In genomic region chr7:55951637-55952351, GRCh38 we compare ENCODE assay signal across 7 cellular contexts. TPM values are rescaled to one million over a fixed set of nuclear protein-coding genes. Genes with fewer than 3 reads are reported as not detected.
DNase-seq lines count a peak whose midpoint lies in the region; ATAC-seq, FAIRE-seq and TF ChIP-seq lines count a peak whose summit lies in the region.

TSS of gene MRPS17 (plus strand) at chr7:55951877. CDS start at chr7:55953196, 1,319 bp downstream.

- peak within 1 kb of the TSS; percentile 79 for H3K27ac Mint-ChIP-seq in astrocyte (ENCODE audit: unreplicated experiment)

- H3K4me1 ChIP-seq in astrocyte (ENCODE audit: insufficient read depth, low read length) (no peaks in the 10 kb centered on the region), rectal smooth muscle tissue (ENCODE audit: control insufficient read depth, insufficient read depth, low read length) (no peaks in the 10 kb centered on the region)

- no peaks in the 10 kb centered on the region for H4K20me1 ChIP-seq in astrocyte (ENCODE audit: insufficient read depth, low read length)

- no peaks in the 10 kb centered on the region for H3K9me3 Mint-ChIP-seq in astrocyte (ENCODE audit: unreplicated experiment)

- H3K79me2 ChIP-seq in astrocyte (ENCODE audit: insufficient read depth, low read length) = peaks cover 21% of the 10 kb centered on the region

- no peak for TF ChIP-seq CTCF in astrocyte (IDR thresholded peaks at IDR 0.05; ENCODE audit: insufficient read depth, low read depth, low read length)

- no peaks in the 10 kb centered on the region for H3K27me3 Mint-ChIP-seq in astrocyte (ENCODE audit: low read depth, unreplicated experiment)

- peak within 1 kb of the TSS; percentile 93 for H3K4me3 Mint-ChIP-seq in astrocyte (ENCODE audit: unreplicated experiment)

- peaks cover 9% of the 10 kb centered on the region for H3K36me3 Mint-ChIP-seq in astrocyte (ENCODE audit: low read depth, unreplicated experiment)

- peak within 1 kb of the TSS; percentile 89 for H3K4me3 ChIP-seq in astrocyte (ENCODE audit: insufficient read depth, low read depth, low read length)
- peak within 1 kb of the TSS; percentile 94 for H3K4me3 ChIP-seq in rectal smooth muscle tissue (ENCODE audit: low read length)

- H3K9me3 ChIP-seq in astrocyte (ENCODE audit: insufficient read depth, low read depth, low read length) = no peaks in the 10 kb centered on the region

- H3K36me3 ChIP-seq in astrocyte (ENCODE audit: insufficient read depth, low read length) (peaks cover 7% of the 10 kb centered on the region), rectal smooth muscle tissue (ENCODE audit: control insufficient read depth, insufficient read depth, low read length) (peaks cover 7% of the 10 kb centered on the region)

- H3K27me3 ChIP-seq in astrocyte (ENCODE audit: insufficient read depth, low read length) (no peaks in the 10 kb centered on the region), rectal smooth muscle tissue (ENCODE audit: control insufficient read depth, insufficient read depth, low read length) (no peaks in the 10 kb centered on the region)

- peak within 1 kb of the TSS; percentile 39 for H3K27ac ChIP-seq in astrocyte (ENCODE audit: low read depth, low read length)
- peak within 1 kb of the TSS; percentile 83 for H3K27ac ChIP-seq in rectal smooth muscle tissue (ENCODE audit: low read depth, low read length)

- FAIRE-seq in GM18507 (lab: Jason Lieb, UNC) (peak; percentile 95), astrocyte (lab: Jason Lieb, UNC) (no peak)

- H3K4me1 Mint-ChIP-seq in astrocyte (ENCODE audit: low read depth, unreplicated experiment) = peaks cover 3% of the 10 kb centered on the region

- peak within 1 kb of the TSS; percentile 97 for H2AFZ ChIP-seq in astrocyte (ENCODE audit: low read depth, low read length)

- ATAC-seq in HG02970 (IDR thresholded peaks at IDR 0.05; ENCODE audit: low FRiP score, unreplicated experiment) = peak; percentile 99

- peak; percentile 99 for DNase-seq in GM18507 (ENCODE audit: extremely low spot score, insufficient read length, low read depth)
- DNase-seq in NCI-H1930 (lab: John Stamatoyannopoulos, UW) = peak; percentile 90 to 91
- DNase-seq in T-helper 22 cell (ENCODE audit: low read depth) = peak; percentile 88
- DNase-seq in astrocyte (ENCODE audit: low read depth) = peak; percentile 74
- peak; percentile 97 for DNase-seq in hepatic stellate cell (ENCODE audit: low spot score)

- peak within 1 kb of the TSS; percentile 86 for H3K4me2 ChIP-seq in astrocyte (ENCODE audit: low read length)

- H3K9ac ChIP-seq in astrocyte (ENCODE audit: low read length) (peak within 1 kb of the TSS; percentile 88), rectal smooth muscle tissue (ENCODE audit: low read length) (peak within 1 kb of the TSS; percentile 91)

RNA-seq across cellular contexts. Expression of gene MRPS17, which starts in this region (rescaled TPM):
- 13.8 and 15.7 TPM in 2 replicates for total RNA-seq in astrocyte

Comparison
In these comparisons a context has a peak if more than half of its experiments do, and no peak if none do; other contexts are left out.
1. Peak in every context shown above with its lines: DNase-seq, ATAC-seq, H3K4me3 ChIP-seq and H3K27ac ChIP-seq.